Comparison of ENCODE assay signal across 22 cellular contexts in genomic region chr12:121770388-121770787, GRCh38. TPM values are rescaled to one million over a fixed set of nuclear protein-coding genes. Genes with fewer than 3 reads are reported as not detected.
DNase-seq lines count a peak whose midpoint lies in the region; ATAC-seq, FAIRE-seq and TF ChIP-seq lines count a peak whose summit lies in the region.
"Had no signal": no experiment of that assay in that cellular context is flagged by ENCODE, and none has a peak within 500 bp of the region (broad histone marks: within the 10 kb centered on the region; RNA-seq: fewer than 3 reads in every experiment).

No MANE protein-coding gene starts in this region.

- H3K79me2 ChIP-seq in H1 (ENCODE audit: control insufficient read depth in 1 of 2, insufficient read depth in 2 of 2, low read length in 2 of 2) (no peaks in the 10 kb centered on the region), trophoblast cell (ENCODE audit: control insufficient read depth, insufficient read depth, low read length, poor library complexity) (no peaks in the 10 kb centered on the region)

- no peaks in the 10 kb centered on the region for H3K9me3 Mint-ChIP-seq in CD14-positive monocyte
- H3K9me3 Mint-ChIP-seq: activated naive CD4-positive, alpha-beta T cell treated with anti-CD3 and anti-CD28 coated beads for 36 hours; activated T-helper 1 cell treated with anti-CD3 and anti-CD28 coated beads, Interleukin-12 subunit alpha, Interleukin-12 subunit beta, Interleukin-2, Interleukin-4 antibody, amounts not matched to agents 30 ng/mL and 10 ng/mL and 1 ng/mL, durations not matched to agents 14 hours and 24 hours and 36 hours; CD4-positive, CD25-positive, alpha-beta regulatory T cell; IgD-negative memory B cell; naive thymus-derived CD4-positive, alpha-beta T cell had no signal

- H3K56ac ChIP-seq in H1 (replicated peaks; ENCODE audit: insufficient read length, low read depth, low read length) = no peak overlapping the region

- peak overlapping the region; percentile 82 for H4K8ac ChIP-seq in H1 (ENCODE audit: extremely low read depth, insufficient read depth, low read length)
- H4K8ac ChIP-seq in trophoblast cell (ENCODE audit: low read depth, low read length) = no peak overlapping the region

- TF ChIP-seq RAD21 in H1 (IDR thresholded peaks at IDR 0.05 in 1 of 2, conservative IDR thresholded peaks at IDR 0.05 in 1 of 2; ENCODE audit: low read depth in 2 of 2, low read length in 2 of 2) = no peak

- no peak overlapping the region for H4K91ac ChIP-seq in H1 (replicated peaks; ENCODE audit: insufficient read length, low read length)
- H4K91ac ChIP-seq in trophoblast cell (ENCODE audit: low read depth, low read length) = no peak overlapping the region

- in situ Hi-C loops in GM13976 (cut with MboI; ENCODE audit: low sequenced_read_pairs, unreplicated experiment) = no loop called here

- CTCF ChIA-PET in H1 (lab: Charles Lee; ENCODE audit: partially characterized antibody) = interaction anchor here (1.4 to 18.5 kb wide), 2 partner anchors 20 to 73 kb away, joined by 6 to 335 read pairs; partner anchors contain the start of gene RHOF

- ATAC-seq in HG02870 (IDR thresholded peaks at IDR 0.05; ENCODE audit: unreplicated experiment) = no peak
- ATAC-seq: left lung; naive thymus-derived CD4-positive, alpha-beta T cell; Panc1 had no signal

- H4K20me1 ChIP-seq in H1 (replicated peaks in 1 of 2; ENCODE audit: control insufficient read depth in 1 of 2, insufficient read depth in 2 of 2, low read length in 2 of 2) = peaks cover 0 to 5% of the 10 kb centered on the region in 2 experiments

- TF ChIP-seq CTCF in H1 (IDR thresholded peaks at IDR 0.05; ENCODE audit: control extremely low read depth in 1 of 3, insufficient read depth in 1 of 3, low read depth in 1 of 3, low read length in 3 of 3) (no peak), CD14-positive monocyte (IDR thresholded peaks at IDR 0.05) (no peak), GM13976 (IDR thresholded peaks at IDR 0.05; ENCODE audit: borderline replicate concordance, control extremely low read depth, extremely low read depth, insufficient read depth, missing control alignments) (no peak)

- H3K4me1 ChIP-seq in HUES6 (ENCODE audit: control insufficient read depth, insufficient read depth, low read length) (peaks cover 30% of the 10 kb centered on the region; the same call in 1 of the 2 replicates), H1 (replicated peaks in 1 of 4; ENCODE audit: control insufficient read depth in 3 of 4, insufficient read depth in 4 of 4, low read length in 3 of 4) (peaks cover 0 to 12% (median 8%) of the 10 kb centered on the region in 4 experiments; a peak in 6 of 7 replicates), trophoblast cell (ENCODE audit: control insufficient read depth in 1 of 2, insufficient read depth in 2 of 2, low read length in 2 of 2) (peaks cover 25 to 32% of the 10 kb centered on the region in 2 experiments)

- no peak overlapping the region for H4K5ac ChIP-seq in H1 (ENCODE audit: insufficient read length, low read depth, low read length)

- 89% methylated on average over 9 of the region's 9 CpGs; no CpG with 5 or more reads in 1 of the 2 experiments for WGBS in H1 (ENCODE audit: extremely low coverage in 1 of 2, insufficient coverage in 1 of 2, insufficient read length in 1 of 2, insufficient replicate concordance in 2 of 2, low coverage in 1 of 2, low lambda C conversion rate in 2 of 2, missing lambda C conversion rate in 1 of 2), 2 experiments
- WGBS in trophoblast cell (ENCODE audit: extremely low coverage, insufficient coverage, insufficient read length) = no CpG with 5 or more reads among the region's 9 CpGs

- H2AFZ ChIP-seq in H1 (ENCODE audit: low read length) (no peak overlapping the region), trophoblast cell (ENCODE audit: insufficient read depth, low read length, poor library complexity) (no peak overlapping the region)

- H3K23ac ChIP-seq in H1 (ENCODE audit: insufficient read length) = no peak overlapping the region
- H3K23ac ChIP-seq in trophoblast cell (ENCODE audit: low read length) = no peak overlapping the region

- H2BK5ac ChIP-seq in H1 (ENCODE audit: low read depth, low read length) = peak overlapping the region; percentile 23
- no peak overlapping the region for H2BK5ac ChIP-seq in trophoblast cell (ENCODE audit: low read depth, low read length, poor library complexity)

- H3K4me3 ChIP-seq in HUES6 (ENCODE audit: low read depth, low read length) = no peak overlapping the region
- H3K4me3 ChIP-seq in H1 (ENCODE audit: extremely low read depth in 1 of 4, insufficient read depth in 2 of 4, low read depth in 3 of 4, low read length in 4 of 4) = no peak overlapping the region
- no peak overlapping the region for H3K4me3 ChIP-seq in trophoblast cell (ENCODE audit: low read depth, low read length)
- H3K4me3 ChIP-seq: heart left ventricle, left lung had no signal

- no peak overlapping the region for H4K12ac ChIP-seq in trophoblast cell (ENCODE audit: low read depth, low read length)

- DNase-seq in ELF-1 (ENCODE audit: low read depth, low spot score) = peak; percentile 66
- DNase-seq in H1 (ENCODE audit: low read depth in 1 of 2, low spot score in 2 of 2) = no peak
- no peak for DNase-seq in trophoblast cell
- no peak for DNase-seq in CD14-positive monocyte (ENCODE audit: low spot score)
- DNase-seq in GM13976 (ENCODE audit: low spot score) = no peak
- DNase-seq: activated CD4-positive, alpha-beta T cell treated with anti-CD3 and anti-CD28 coated beads, Interleukin-2, amount 50 U/mL, for 4 hours; activated CD4-positive, CD25-positive, alpha-beta regulatory T cell; activated naive CD4-positive, alpha-beta T cell treated with anti-CD3 and anti-CD28 coated beads for 36 hours; CD4-positive, CD25-positive, alpha-beta regulatory T cell; effector CD8-positive, alpha-beta T cell; left lung; midbrain; naive thymus-derived CD4-positive, alpha-beta T cell; NCI-H1048; NCI-H524 had no signal

- no peaks in the 10 kb centered on the region for H3K23me2 ChIP-seq in H1 (ENCODE audit: low read depth, low read length)

- no peak overlapping the region for H3K4me3 Mint-ChIP-seq in CD14-positive monocyte
- H3K4me3 Mint-ChIP-seq: activated naive CD4-positive, alpha-beta T cell treated with anti-CD3 and anti-CD28 coated beads for 36 hours; activated T-helper 1 cell treated with anti-CD3 and anti-CD28 coated beads, Interleukin-12 subunit alpha, Interleukin-12 subunit beta, Interleukin-2, Interleukin-4 antibody, amounts not matched to agents 30 ng/mL and 10 ng/mL and 1 ng/mL, durations not matched to agents 14 hours and 24 hours and 36 hours; CD4-positive, CD25-positive, alpha-beta regulatory T cell; IgD-negative memory B cell; naive thymus-derived CD4-positive, alpha-beta T cell had no signal

- H3K18ac ChIP-seq in H1 (ENCODE audit: extremely low read depth, low read length) = no peak overlapping the region
- H3K18ac ChIP-seq in trophoblast cell (ENCODE audit: low read length) = no peak overlapping the region

- H3K27me3 Mint-ChIP-seq in CD14-positive monocyte (ENCODE audit: low read depth in 3 of 3) = peaks cover 0 to 2% (median 0%) of the 10 kb centered on the region in 3 donors
- H3K27me3 Mint-ChIP-seq: CD4-positive, CD25-positive, alpha-beta regulatory T cell; IgD-negative memory B cell; naive thymus-derived CD4-positive, alpha-beta T cell had no signal

- H3K9ac ChIP-seq in HUES6 (ENCODE audit: low read length) (peak overlapping the region; percentile 53), H1 (replicated peaks in 1 of 4; ENCODE audit: extremely low read depth in 1 of 4, low read depth in 3 of 4, low read length in 3 of 4) (no peak overlapping the region), trophoblast cell (ENCODE audit: low read length) (no peak overlapping the region)

- POLR2A ChIA-PET in H1 (lab: Charles Lee; ENCODE audit: partially characterized antibody) = interaction anchor here (34.9 kb wide), 1 partner anchor 30 kb away, joined by 958 read pairs; the partner anchor contains the start of genes RHOF and SETD1B

- no peaks in the 10 kb centered on the region for H3K27me3 ChIP-seq in HUES6 (ENCODE audit: control insufficient read depth, insufficient read depth, low read length)
- H3K27me3 ChIP-seq in H1 (replicated peaks in 1 of 4; ENCODE audit: control insufficient read depth in 3 of 4, extremely low read depth in 1 of 4, insufficient read depth in 3 of 4, low read length in 3 of 4) = no peaks in the 10 kb centered on the region
- H3K27me3 ChIP-seq in trophoblast cell (ENCODE audit: insufficient read depth, low read length) = no peaks in the 10 kb centered on the region
- H3K27me3 ChIP-seq: heart left ventricle, left lung had no signal

- H2BK120ac ChIP-seq in H1 (replicated peaks; ENCODE audit: low read depth, low read length) (no peak overlapping the region), trophoblast cell (ENCODE audit: insufficient read depth, low read length, poor library complexity) (no peak overlapping the region)

- H3K9me3 ChIP-seq in HUES6 (ENCODE audit: control insufficient read depth, insufficient read depth, low read depth, low read length) (no peaks in the 10 kb centered on the region), H1 (ENCODE audit: insufficient read depth in 2 of 2, low read depth in 1 of 2, low read length in 1 of 2) (no peaks in the 10 kb centered on the region), trophoblast cell (ENCODE audit: insufficient read depth, low read depth, low read length) (no peaks in the 10 kb centered on the region)
- H3K9me3 ChIP-seq: heart left ventricle, left lung had no signal

- no peak overlapping the region for H2BK12ac ChIP-seq in H1 (ENCODE audit: low read depth, low read length)
- no peak overlapping the region for H2BK12ac ChIP-seq in trophoblast cell (ENCODE audit: low read length)

- no peak overlapping the region for H2BK20ac ChIP-seq in H1 (ENCODE audit: low read length)

- H3K4me2 ChIP-seq in H1 (ENCODE audit: insufficient read depth in 1 of 2, low read depth in 2 of 2, low read length in 2 of 2) = no peak overlapping the region
- no peak overlapping the region for H3K4me2 ChIP-seq in trophoblast cell (ENCODE audit: low read length)

- H2AK5ac ChIP-seq in H1 (ENCODE audit: low read depth, low read length) (no peak overlapping the region), trophoblast cell (ENCODE audit: low read length) (no peak overlapping the region)

- peaks cover 5% of the 10 kb centered on the region for H3K36me3 ChIP-seq in HUES6 (ENCODE audit: control insufficient read depth, insufficient read depth, low read length)
- H3K36me3 ChIP-seq in H1 (ENCODE audit: control insufficient read depth in 2 of 4, insufficient read depth in 4 of 4, low read length in 3 of 4) = peaks cover 0 to 8% (median 3%) of the 10 kb centered on the region in 4 experiments; a peak in 4 of 8 replicates
- H3K36me3 ChIP-seq in trophoblast cell (ENCODE audit: control insufficient read depth in 1 of 2, insufficient read depth in 2 of 2, low read length in 2 of 2) = no peaks in the 10 kb centered on the region
- H3K36me3 ChIP-seq: left lung had no signal

- no peak for FAIRE-seq in H1 (lab: Jason Lieb, UNC)
- FAIRE-seq: urothelium cell line had no signal

- peak overlapping the region in 1 of 7 donors; percentile 42 for H3K27ac Mint-ChIP-seq in CD14-positive monocyte
- H3K27ac Mint-ChIP-seq: activated naive CD4-positive, alpha-beta T cell treated with anti-CD3 and anti-CD28 coated beads for 36 hours; activated T-helper 1 cell treated with anti-CD3 and anti-CD28 coated beads, Interleukin-12 subunit alpha, Interleukin-12 subunit beta, Interleukin-2, Interleukin-4 antibody, amounts not matched to agents 30 ng/mL and 10 ng/mL and 1 ng/mL, durations not matched to agents 14 hours and 24 hours and 36 hours; IgD-negative memory B cell had no signal

- no peak for TF ChIP-seq EP300 in H1 (IDR thresholded peaks at IDR 0.05; ENCODE audit: borderline replicate concordance in 1 of 2, low read depth in 2 of 2, low read length in 2 of 2)

- no peak for TF ChIP-seq POLR2A in H1 (IDR thresholded peaks at IDR 0.05; ENCODE audit: control extremely low read depth in 1 of 2, low read depth in 2 of 2, low read length in 2 of 2)

- intact Hi-C loops in CD14-positive monocyte (cut with micrococcal nuclease) = loop anchor here in 1 of 2 donors (10.0 kb wide), 1 partner anchor 276 kb away; no protein-coding TSS in a partner anchor

- H3K79me1 ChIP-seq in H1 (ENCODE audit: low read depth, low read length) (no peaks in the 10 kb centered on the region; the same call in 1 of the 2 replicates), trophoblast cell (ENCODE audit: low read length) (peaks cover 5% of the 10 kb centered on the region)

- no peak overlapping the region for H3K27ac ChIP-seq in HUES6 (ENCODE audit: low read depth, low read length)
- H3K27ac ChIP-seq in H1 (ENCODE audit: low read depth, low read length) = no peak overlapping the region
- H3K27ac ChIP-seq in trophoblast cell (ENCODE audit: low read depth, low read length) = peak overlapping the region; percentile 21
- H3K27ac ChIP-seq: left lung had no signal

- H3K14ac ChIP-seq in H1 (ENCODE audit: insufficient read length) (no peak overlapping the region), trophoblast cell (ENCODE audit: low read length) (peak overlapping the region; percentile 21)

- no peak overlapping the region for H2BK15ac ChIP-seq in H1 (ENCODE audit: low read length)

- H3K4ac ChIP-seq in H1 (replicated peaks; ENCODE audit: insufficient read length, low read depth, low read length) (no peak overlapping the region), trophoblast cell (ENCODE audit: low read depth, low read length) (no peak overlapping the region)

- H3K36me3 Mint-ChIP-seq in CD14-positive monocyte = no peaks in the 10 kb centered on the region
- H3K36me3 Mint-ChIP-seq: CD4-positive, CD25-positive, alpha-beta regulatory T cell; IgD-negative memory B cell; naive thymus-derived CD4-positive, alpha-beta T cell had no signal

- peaks cover 10% of the 10 kb centered on the region for H3K4me1 Mint-ChIP-seq in CD14-positive monocyte

RNA-seq across cellular contexts. Expression of gene RHOF, which starts 23.1 kb away (rescaled TPM):
- 31.0 and 31.9 TPM in 2 replicates for total RNA-seq in H1 (2021; fragmentation: NEBNext Ultra II Directional; extraction: Animal tissue kit (Norgen Biotek cat#: 25700))
- polyA plus RNA-seq in H1 (2011; rRNA removed) (23.8 and 33.2 TPM in 2 replicates), CD14-positive monocyte (10 to 100 TPM in 1 of 2 donors, 1 to 10 TPM in 1; 7.1 to 13.6 TPM)
- polyA plus RNA-seq in H1 (2011; cell fraction: cytosol; rRNA removed) = 24.2 TPM
- polyA plus RNA-seq in H1 (2011; cell fraction: nucleus; rRNA removed) = 46.5 TPM
- polyA plus RNA-seq in H1 (2012, experiment 1 of 2) = 13.3 to 22.8 TPM (median 17.1 TPM) in 4 replicates
- polyA plus RNA-seq in H1 (2012, experiment 2 of 2) = 10.2 TPM
- polyA plus RNA-seq in H1 (2013, experiment 1 of 2) = 16.3 TPM
- 14.9 TPM for polyA plus RNA-seq in H1 (2013, experiment 2 of 2)
- 15.0 and 16.7 TPM in 2 replicates for polyA minus RNA-seq in H1 (2011; rRNA and poly(A)+ RNA removed)
- 27.1 TPM for polyA minus RNA-seq in H1 (2011; cell fraction: cytosol; rRNA and poly(A)+ RNA removed)
- 45.4 TPM for polyA minus RNA-seq in H1 (2011; cell fraction: nucleus; rRNA and poly(A)+ RNA removed)
- polyA plus RNA-seq in trophoblast cell (2013) = 10.9 and 11.1 TPM in 2 replicates

RNA-seq across cellular contexts. Expression of gene SETD1B, which starts 33.4 kb away (rescaled TPM):
- 17.7 and 17.8 TPM in 2 replicates for total RNA-seq in H1 (2021; fragmentation: NEBNext Ultra II Directional; extraction: Animal tissue kit (Norgen Biotek cat#: 25700))
- polyA plus RNA-seq in H1 (2011; rRNA removed) (1.3 and 2.3 TPM in 2 replicates), CD14-positive monocyte (under 1 TPM; 0.28 to 0.60 TPM)
- polyA plus RNA-seq in H1 (2011; cell fraction: cytosol; rRNA removed) = 1.2 TPM
- 4.1 TPM for polyA plus RNA-seq in H1 (2011; cell fraction: nucleus; rRNA removed)
- polyA plus RNA-seq in H1 (2012, experiment 1 of 2) = 6.5 to 10.1 TPM (median 8.7 TPM) in 4 replicates
- polyA plus RNA-seq in H1 (2012, experiment 2 of 2) = 4.9 TPM
- 6.6 TPM for polyA plus RNA-seq in H1 (2013, experiment 1 of 2)
- polyA plus RNA-seq in H1 (2013, experiment 2 of 2) = 5.8 TPM
- 1.5 and 2.3 TPM in 2 replicates for polyA minus RNA-seq in H1 (2011; rRNA and poly(A)+ RNA removed)
- polyA minus RNA-seq in H1 (2011; cell fraction: cytosol; rRNA and poly(A)+ RNA removed) = 5.3 TPM
- polyA minus RNA-seq in H1 (2011; cell fraction: nucleus; rRNA and poly(A)+ RNA removed) = 4.7 TPM
- polyA plus RNA-seq in trophoblast cell (2013) = 19.3 and 19.5 TPM in 2 replicates

RNA-seq across cellular contexts. Expression of gene TMEM120B, which starts 57.8 kb away (rescaled TPM):
- total RNA-seq in H1 (2021; fragmentation: NEBNext Ultra II Directional; extraction: Animal tissue kit (Norgen Biotek cat#: 25700)) = 26.0 and 29.1 TPM in 2 replicates
- polyA plus RNA-seq in H1 (2011; rRNA removed) (22.0 and 31.2 TPM in 2 replicates), CD14-positive monocyte (1 to 10 TPM in 1 of 2 donors, under 1 TPM in 1; 0.65 to 1.1 TPM)
- polyA plus RNA-seq in H1 (2011; cell fraction: cytosol; rRNA removed) = 21.3 TPM
- polyA plus RNA-seq in H1 (2011; cell fraction: nucleus; rRNA removed) = 90.2 TPM
- 15.8 to 21.0 TPM (median 18.0 TPM) in 4 replicates for polyA plus RNA-seq in H1 (2012, experiment 1 of 2)
- polyA plus RNA-seq in H1 (2012, experiment 2 of 2) = 11.9 TPM
- polyA plus RNA-seq in H1 (2013, experiment 1 of 2) = 31.3 TPM
- 29.9 TPM for polyA plus RNA-seq in H1 (2013, experiment 2 of 2)
- 35.4 and 36.4 TPM in 2 replicates for polyA minus RNA-seq in H1 (2011; rRNA and poly(A)+ RNA removed)
- polyA minus RNA-seq in H1 (2011; cell fraction: cytosol; rRNA and poly(A)+ RNA removed) = 16.7 TPM
- 25.9 TPM for polyA minus RNA-seq in H1 (2011; cell fraction: nucleus; rRNA and poly(A)+ RNA removed)
- polyA plus RNA-seq in trophoblast cell (2013) = 11.5 and 13.2 TPM in 2 replicates

Comparison
In these comparisons a context has a peak if more than half of its experiments do, and no peak if none do; other contexts are left out.
1. RNA of gene TMEM120B, which starts 57.8 kb away (polyA plus RNA-seq): 11.9 to 90.2 TPM in H1; 0.65 to 1.1 TPM in CD14-positive monocyte; every median in the first group is over 4 times any median in the second.